11 cellular contexts compared by ENCODE assay signal in the genomic region with DNA sequence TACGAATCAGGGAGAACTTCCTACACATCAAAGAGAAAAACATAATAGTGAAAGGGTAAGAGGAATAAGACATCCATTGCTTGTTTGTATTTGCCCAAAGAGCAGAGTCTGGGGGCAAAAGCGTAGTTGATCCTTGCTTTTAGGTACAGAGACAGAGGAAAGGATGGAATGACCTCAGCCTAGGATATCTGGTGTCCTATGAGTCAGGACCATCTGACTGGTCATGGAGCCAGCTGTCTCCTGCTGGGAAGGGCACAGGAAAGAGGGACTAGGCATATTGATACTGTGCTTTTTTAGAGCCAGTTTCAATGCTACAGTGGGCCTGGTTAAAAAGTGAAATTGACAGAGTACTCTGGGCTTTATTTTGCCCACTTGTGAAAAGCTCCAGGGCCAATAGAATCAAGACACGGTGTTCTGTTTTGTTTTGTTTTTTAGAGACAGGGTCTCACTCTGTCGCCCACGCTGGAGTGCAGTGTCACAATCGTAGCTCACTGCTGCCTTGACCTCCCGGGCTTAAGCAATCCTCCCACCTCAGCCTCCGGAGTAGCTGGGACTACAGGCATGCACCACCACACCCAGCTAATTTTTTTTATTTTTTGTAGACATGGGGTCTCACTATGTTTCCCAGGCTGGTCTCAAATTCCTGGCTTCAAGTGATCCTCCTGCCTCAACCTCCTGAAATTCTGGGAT. TPM values are rescaled to one million over a fixed set of nuclear protein-coding genes. Genes with fewer than 3 reads are reported as not detected.
DNase-seq lines count a peak whose midpoint lies in the region; ATAC-seq, FAIRE-seq and TF ChIP-seq lines count a peak whose summit lies in the region.
"Had no signal": no experiment of that assay in that cellular context is flagged by ENCODE, and none has a peak within 500 bp of the region (broad histone marks: within the 10 kb centered on the region; RNA-seq: fewer than 3 reads in every experiment).

No MANE protein-coding gene starts in this region.

- 94% methylated on average over 8 of the region's 8 CpGs for WGBS in HepG2 (ENCODE audit: low lambda C conversion rate)
- 67 to 70% methylated on average over 7 to 8 of the region's 8 CpGs for WGBS in transverse colon (ENCODE audit: low coverage in 1 of 2), 2 donors

- no peak for TF ChIP-seq RAD21 in HepG2 (CRISPR knock-in tag; IDR thresholded peaks at IDR 0.05)

- no peak overlapping the region for H2AFZ ChIP-seq in HepG2 (ENCODE audit: low read length)

- H3K36me3 Mint-ChIP-seq in activated CD4-positive, alpha-beta T cell treated with anti-CD3 and anti-CD28 coated beads, Interleukin-2, amount 10 ng/mL, durations not matched to agents 7 days and 5 days (ENCODE audit: low read depth), result peaks cover 61% of the 10 kb centered on the region

- H3K9ac ChIP-seq in HepG2 (ENCODE audit: insufficient read depth, low read depth, low read length), result no peak overlapping the region

- TF ChIP-seq POLR2A in HepG2 (IDR thresholded peaks at IDR 0.05; ENCODE audit: insufficient read depth in 1 of 2, low read depth in 2 of 2, low read length in 2 of 2) (no peak), transverse colon (IDR thresholded peaks at IDR 0.05) (no peak)

- DNase-seq in activated CD4-positive, alpha-beta T cell treated with anti-CD3 and anti-CD28 coated beads, Interleukin-2, amount 10 ng/mL, durations not matched to agents 7 days and 5 days, result no peak
- no peak for DNase-seq in activated CD4-positive, alpha-beta T cell treated with anti-CD3 and anti-CD28 coated beads for 48 hours
- no peak for DNase-seq in ascending aorta (ENCODE audit: low spot score in 2 of 2)
- peak; percentile 19 for DNase-seq in HepG2 (ENCODE audit: low spot score)
- no peak for DNase-seq in transverse colon
- no peak for DNase-seq in D341Med (ENCODE audit: low spot score)
- DNase-seq in amygdala (lab: John Stamatoyannopoulos, UW), result no peak
- DNase-seq: activated naive CD4-positive, alpha-beta T cell treated with anti-CD3 and anti-CD28 coated beads for 36 hours; C1 segment of cervical spinal cord; NCI-H524 had no signal

- H3K36me3 ChIP-seq in ascending aorta (peaks cover 49 to 52% of the 10 kb centered on the region in 2 donors), HepG2 (replicated peaks in 1 of 2; ENCODE audit: control insufficient read depth in 1 of 2, insufficient read depth in 2 of 2, low read length in 2 of 2) (peaks cover 1 to 25% of the 10 kb centered on the region in 2 experiments; a peak in 3 of 5 replicates), transverse colon (peaks cover 0 to 13% (median 0%) of the 10 kb centered on the region in 4 donors)

- intact Hi-C loops in ascending aorta (cut with DNase I), result no loop called here
- intact Hi-C loops in HepG2 (cut with micrococcal nuclease; ENCODE audit: unreplicated experiment), result no loop called here
- intact Hi-C loops in transverse colon (cut with DNase I; ENCODE audit: low total_unique reads), result loop anchor here (5.0 kb wide), 1 partner anchor 86 kb away; a partner anchor contains a TSS

- peaks cover 13% of the 10 kb centered on the region for H3K27me3 Mint-ChIP-seq in activated CD4-positive, alpha-beta T cell treated with anti-CD3 and anti-CD28 coated beads, Interleukin-2, amount 10 ng/mL, durations not matched to agents 7 days and 5 days

- H3K4me1 ChIP-seq in ascending aorta (peaks cover 8 to 25% of the 10 kb centered on the region in 2 donors), HepG2 (ENCODE audit: insufficient read depth, low read length) (peaks cover 25% of the 10 kb centered on the region), transverse colon (peaks cover 7 to 73% (median 24%) of the 10 kb centered on the region in 4 donors)

- H3K27ac Mint-ChIP-seq in activated CD4-positive, alpha-beta T cell treated with anti-CD3 and anti-CD28 coated beads, Interleukin-2, amount 10 ng/mL, durations not matched to agents 7 days and 5 days, result peak overlapping the region; percentile 43
- H3K27ac Mint-ChIP-seq: activated naive CD4-positive, alpha-beta T cell treated with anti-CD3 and anti-CD28 coated beads for 36 hours had no signal

- peak overlapping the region; percentile 15 to 95 for H3K4me3 ChIP-seq in ascending aorta
- H3K4me3 ChIP-seq in HepG2 (replicated peaks in 1 of 3; ENCODE audit: insufficient read depth in 1 of 3, low read depth in 2 of 3, low read length in 3 of 3), result no peak overlapping the region
- H3K4me3 ChIP-seq in transverse colon, result peak overlapping the region in 3 of 4 donors; percentile 1 to 26 (median 1)

- peaks cover 62% of the 10 kb centered on the region for H3K4me1 Mint-ChIP-seq in activated CD4-positive, alpha-beta T cell treated with anti-CD3 and anti-CD28 coated beads, Interleukin-2, amount 10 ng/mL, durations not matched to agents 7 days and 5 days

- TF ChIP-seq CTCF in ascending aorta (IDR thresholded peaks at IDR 0.05) (no peak), HepG2 (CRISPR knock-in tag; IDR thresholded peaks at IDR 0.05) (no peak), transverse colon (IDR thresholded peaks at IDR 0.05) (no peak)

- H3K4me2 ChIP-seq in HepG2 (ENCODE audit: low read depth, low read length), result no peak overlapping the region

- no peaks in the 10 kb centered on the region for H3K9me3 Mint-ChIP-seq in activated CD4-positive, alpha-beta T cell treated with anti-CD3 and anti-CD28 coated beads, Interleukin-2, amount 10 ng/mL, durations not matched to agents 7 days and 5 days
- H3K9me3 Mint-ChIP-seq: activated naive CD4-positive, alpha-beta T cell treated with anti-CD3 and anti-CD28 coated beads for 36 hours had no signal

- H3K4me3 Mint-ChIP-seq in activated CD4-positive, alpha-beta T cell treated with anti-CD3 and anti-CD28 coated beads, Interleukin-2, amount 10 ng/mL, durations not matched to agents 7 days and 5 days, result no peak overlapping the region
- H3K4me3 Mint-ChIP-seq: activated naive CD4-positive, alpha-beta T cell treated with anti-CD3 and anti-CD28 coated beads for 36 hours had no signal

- no peak for FAIRE-seq in HepG2 (lab: Jason Lieb, UNC)

- H4K20me1 ChIP-seq in HepG2 (ENCODE audit: insufficient read depth, low read length), result no peaks in the 10 kb centered on the region

- ATAC-seq in HepG2, result no peak
- ATAC-seq in HG03139 (IDR thresholded peaks at IDR 0.05; ENCODE audit: unreplicated experiment), result no peak

- no TSS peak for BruUV-seq in HepG2 (replicated peaks; lab: Mats Ljungman, UMichigan)

- POLR2A ChIA-PET in activated CD4-positive, alpha-beta T cell treated with anti-CD3 and anti-CD28 coated beads, Interleukin-2, amount 10 ng/mL, durations not matched to agents 7 days and 5 days (lab: Charles Lee), result no interaction called here
- POLR2A ChIA-PET in HepG2 (lab: Yijun Ruan, JAX), result no interaction called here

- H3K79me2 ChIP-seq in HepG2 (ENCODE audit: insufficient read depth, low read length), result no peaks in the 10 kb centered on the region

- in situ Hi-C loops in HepG2 (cut with HindIII; ENCODE audit: extremely low pct_ligation_motif_present, low pct_unique_long_range_greater_than_20kb), result no loop called here
- in situ Hi-C loops in transverse colon (cut with MboI; ENCODE audit: low pct_ligation_motif_present in 1 of 4, low pct_unique_long_range_greater_than_20kb in 1 of 4, low sequenced_read_pairs in 3 of 4), result loop anchor here in 1 of 4 donors (25.0 kb wide), 1 partner anchor 91 kb away; a partner anchor contains a TSS

- no peaks in the 10 kb centered on the region for H3K9me3 ChIP-seq in ascending aorta
- H3K9me3 ChIP-seq in HepG2 (ENCODE audit: low read length), result no peaks in the 10 kb centered on the region
- H3K9me3 ChIP-seq in transverse colon, result no peaks in the 10 kb centered on the region

- H3K27me3 ChIP-seq in ascending aorta (no peaks in the 10 kb centered on the region), HepG2 (ENCODE audit: control insufficient read depth in 1 of 2, insufficient read depth in 2 of 2, low read length in 2 of 2) (no peaks in the 10 kb centered on the region), transverse colon (peaks cover 24% of the 10 kb centered on the region)

- peak overlapping the region; percentile 96 to 97 for H3K27ac ChIP-seq in ascending aorta
- no peak overlapping the region for H3K27ac ChIP-seq in HepG2 (ENCODE audit: extremely low read length, insufficient read depth, low read length)
- H3K27ac ChIP-seq in transverse colon, result peak overlapping the region; percentile 92 to 96 (median 94)

- TF ChIP-seq EP300 in HepG2 (IDR thresholded peaks at IDR 0.05; ENCODE audit: low read depth in 2 of 2, low read length in 2 of 2) (no peak), HepG2 (CRISPR knock-in tag; IDR thresholded peaks at IDR 0.05; ENCODE audit: borderline replicate concordance) (no peak), transverse colon (IDR thresholded peaks at IDR 0.05; ENCODE audit: low read depth) (no peak)

- CTCF ChIA-PET in activated CD4-positive, alpha-beta T cell treated with anti-CD3 and anti-CD28 coated beads, Interleukin-2, amount 10 ng/mL, durations not matched to agents 7 days and 5 days (lab: Charles Lee), result interaction anchor here (0.7 to 2.1 kb wide), 4 partner anchors 9 to 79 kb away, joined by 3 to 8 read pairs (median 4); no protein-coding TSS in a partner anchor
- CTCF ChIA-PET in HepG2 (lab: Yijun Ruan, JAX; ENCODE audit: low intra/inter-chr PET ratio, low total read pairs), result no interaction called here

RNA-seq across cellular contexts. Expression of a gene that starts 3.2 kb away (rescaled TPM):
- 10 to 100 TPM; 65.6 to 67.7 TPM for total RNA-seq in activated CD4-positive, alpha-beta T cell treated with anti-CD3 and anti-CD28 coated beads, Interleukin-2, amount 10 ng/mL, durations not matched to agents 7 days and 5 days
- total RNA-seq in ascending aorta (88.9 TPM), HepG2 (2016; rRNA removed; fragmentation: Illumina TruSeq; extraction: Trizol) (9.0 and 10.1 TPM in 2 replicates), transverse colon (10 to 100 TPM; 35.9 to 76.3 (median 49.7) TPM)
- 11.3 and 11.7 TPM in 2 replicates for total RNA-seq in HepG2 (2016; cell fraction: cytosol; rRNA removed; fragmentation: Illumina TruSeq; extraction: Trizol; ENCODE audit: low read depth)
- 8.0 and 10.1 TPM in 2 replicates for total RNA-seq in HepG2 (2016; cell fraction: insoluble cytoplasmic fraction; rRNA removed; fragmentation: Illumina TruSeq; extraction: Trizol)
- total RNA-seq in HepG2 (2016; cell fraction: membrane; rRNA removed; fragmentation: Illumina TruSeq; extraction: Trizol), result 16.5 and 22.8 TPM in 2 replicates
- total RNA-seq in HepG2 (2016; cell fraction: nucleus; rRNA removed; fragmentation: Illumina TruSeq; extraction: Trizol), result 6.0 and 7.8 TPM in 2 replicates
- 9.8 and 14.0 TPM in 2 replicates for polyA plus RNA-seq in HepG2 (2011; rRNA removed)
- polyA plus RNA-seq in HepG2 (2011; cell fraction: cytosol; rRNA removed), result 7.3 and 7.8 TPM in 2 replicates
- 14.5 and 15.1 TPM in 2 replicates for polyA plus RNA-seq in HepG2 (2011; cell fraction: nucleus; rRNA removed)
- 5.0 and 7.1 TPM in 2 replicates for polyA plus RNA-seq in HepG2 (2012)
- polyA plus RNA-seq in HepG2 (2016; cell fraction: cytosol; fragmentation: Illumina TruSeq; extraction: Trizol; ENCODE audit: low read depth), result 14.3 and 15.3 TPM in 2 replicates
- 9.3 and 10.6 TPM in 2 replicates for polyA plus RNA-seq in HepG2 (2016; cell fraction: insoluble cytoplasmic fraction; fragmentation: Illumina TruSeq; extraction: Trizol; ENCODE audit: low read depth)
- 17.5 and 25.2 TPM in 2 replicates for polyA plus RNA-seq in HepG2 (2016; cell fraction: membrane; fragmentation: Illumina TruSeq; extraction: Trizol; ENCODE audit: low read depth)
- 13.1 and 14.2 TPM in 2 replicates for polyA plus RNA-seq in HepG2 (2016; cell fraction: nucleus; fragmentation: Illumina TruSeq; extraction: Trizol; ENCODE audit: insufficient read depth, low read depth)
- 1.4 and 7.6 TPM in 2 replicates for polyA minus RNA-seq in HepG2 (2011; rRNA and poly(A)+ RNA removed; ENCODE audit: low replicate concordance)
- polyA minus RNA-seq in HepG2 (2011; cell fraction: cytosol; rRNA and poly(A)+ RNA removed), result 3.5 and 4.0 TPM in 2 replicates
- 4.4 and 5.0 TPM in 2 replicates for polyA minus RNA-seq in HepG2 (2011; cell fraction: nucleus; rRNA and poly(A)+ RNA removed)

Comparison
In these comparisons a context has a peak if more than half of its experiments do, and no peak if none do; other contexts are left out.
1. H3K4me3 ChIP-seq: peak in ascending aorta (2 of 2) and transverse colon (3 of 4); none in HepG2 (0 of 3).